In the genomic region with DNA sequence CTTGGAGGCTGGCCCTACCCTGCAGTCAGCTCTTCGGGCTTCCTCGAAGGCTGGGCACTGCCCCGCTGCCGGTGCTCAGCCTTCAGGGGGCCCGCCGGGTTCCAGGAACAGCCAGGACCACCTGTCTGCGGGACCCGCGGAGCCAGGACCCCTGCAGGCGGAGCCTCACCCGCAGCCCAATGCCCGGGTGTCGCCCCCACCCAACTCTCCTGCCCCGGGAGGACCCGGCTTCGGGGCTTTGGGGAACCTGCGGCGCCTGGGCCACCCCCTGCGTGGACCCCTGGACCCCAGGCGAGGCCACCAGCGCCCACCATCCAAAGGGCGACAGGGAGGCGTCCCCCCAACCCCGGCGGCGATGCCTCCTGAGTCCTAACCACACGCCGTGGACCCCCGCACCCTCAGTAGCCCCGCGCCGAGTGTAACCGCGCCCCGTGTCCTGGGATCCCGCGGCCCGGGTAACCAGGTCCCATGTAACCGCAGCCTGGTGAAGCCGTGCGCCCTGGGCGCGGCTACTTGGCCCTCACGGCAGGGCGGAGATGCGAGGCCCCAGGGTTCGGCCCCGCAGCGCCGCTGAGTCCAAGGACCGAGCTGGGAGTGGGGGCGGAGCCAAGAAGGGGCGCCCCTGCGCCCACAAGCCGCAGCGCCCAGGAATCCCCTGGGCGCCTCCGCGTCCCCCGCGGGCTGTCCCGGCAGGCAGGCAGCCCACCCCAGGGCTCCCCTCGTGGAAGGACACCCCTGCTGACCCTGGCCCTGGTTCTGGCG, we compare ENCODE assay signal across 1 cellular context.
TF ChIP-seq lines count a peak whose summit lies in the region.

No MANE protein-coding gene starts in this region.

TF ChIP-seq in IMR-90, 13 proteins besides CTCF, POLR2A, EP300 and RAD21 (continued from another document):
- TF ChIP-seq, protein P1, sequence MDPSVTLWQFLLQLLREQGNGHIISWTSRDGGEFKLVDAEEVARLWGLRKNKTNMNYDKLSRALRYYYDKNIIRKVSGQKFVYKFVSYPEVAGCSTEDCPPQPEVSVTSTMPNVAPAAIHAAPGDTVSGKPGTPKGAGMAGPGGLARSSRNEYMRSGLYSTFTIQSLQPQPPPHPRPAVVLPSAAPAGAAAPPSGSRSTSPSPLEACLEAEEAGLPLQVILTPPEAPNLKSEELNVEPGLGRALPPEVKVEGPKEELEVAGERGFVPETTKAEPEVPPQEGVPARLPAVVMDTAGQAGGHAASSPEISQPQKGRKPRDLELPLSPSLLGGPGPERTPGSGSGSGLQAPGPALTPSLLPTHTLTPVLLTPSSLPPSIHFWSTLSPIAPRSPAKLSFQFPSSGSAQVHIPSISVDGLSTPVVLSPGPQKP (IDR thresholded peaks at IDR 0.05; ENCODE audit: borderline replicate concordance, low read depth, low read length) = no peak
- no peak for TF ChIP-seq CEBPB (IDR thresholded peaks at IDR 0.05; ENCODE audit: low read depth, low read length)
- TF ChIP-seq SMC3 (IDR thresholded peaks at IDR 0.05; ENCODE audit: low read depth, low read length) = no peak
- no peak for TF ChIP-seq RFX5 (IDR thresholded peaks at IDR 0.05; ENCODE audit: low read depth, low read length)
- TF ChIP-seq, protein P2, sequence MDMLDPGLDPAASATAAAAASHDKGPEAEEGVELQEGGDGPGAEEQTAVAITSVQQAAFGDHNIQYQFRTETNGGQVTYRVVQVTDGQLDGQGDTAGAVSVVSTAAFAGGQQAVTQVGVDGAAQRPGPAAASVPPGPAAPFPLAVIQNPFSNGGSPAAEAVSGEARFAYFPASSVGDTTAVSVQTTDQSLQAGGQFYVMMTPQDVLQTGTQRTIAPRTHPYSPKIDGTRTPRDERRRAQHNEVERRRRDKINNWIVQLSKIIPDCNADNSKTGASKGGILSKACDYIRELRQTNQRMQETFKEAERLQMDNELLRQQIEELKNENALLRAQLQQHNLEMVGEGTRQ (IDR thresholded peaks at IDR 0.05; ENCODE audit: low read depth, low read length) = no peak
- no peak for TF ChIP-seq FOS (IDR thresholded peaks at IDR 0.05; ENCODE audit: low read depth, low read length)
- TF ChIP-seq NFE2L2 (IDR thresholded peaks at IDR 0.05; ENCODE audit: low read depth, low read length) = no peak
- no peak for TF ChIP-seq MAFK (IDR thresholded peaks at IDR 0.05; ENCODE audit: low read depth, low read length)
